In the genomic region with DNA sequence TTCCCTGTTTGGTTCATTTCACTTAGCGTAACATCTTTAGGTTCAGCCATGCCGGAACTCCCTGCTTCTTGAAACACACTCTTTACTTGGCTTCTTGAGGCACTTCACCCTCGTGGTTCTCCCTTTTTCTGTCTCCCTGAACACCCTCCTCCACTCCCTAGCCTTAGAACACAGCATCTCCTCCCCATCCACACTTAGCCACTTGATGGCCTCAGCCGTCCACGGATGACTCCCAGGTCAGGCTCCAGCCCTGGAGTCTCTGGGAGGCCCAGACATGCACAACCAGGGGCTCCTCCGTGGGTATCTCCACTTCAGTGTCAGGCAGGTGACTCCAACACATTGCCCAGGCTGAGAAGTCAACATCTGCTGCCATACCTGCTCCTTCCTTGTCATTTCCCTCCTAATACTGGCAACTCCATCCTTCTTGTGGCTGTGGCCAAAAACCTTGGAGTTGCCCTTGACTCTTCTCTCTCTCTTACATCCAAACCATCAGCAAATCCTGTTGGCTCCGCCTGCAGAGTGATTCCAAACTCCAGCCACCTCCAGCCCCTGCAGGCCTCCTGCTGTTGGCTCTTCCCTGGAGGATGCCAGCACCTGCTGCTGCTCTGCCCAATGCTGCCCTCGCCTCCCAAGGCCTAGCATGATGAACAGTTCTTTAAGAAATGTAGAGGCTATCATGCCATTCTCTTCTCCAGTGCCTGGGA, we compare ENCODE assay signal across 11 cellular contexts. TPM values are rescaled to one million over a fixed set of nuclear protein-coding genes. Genes with fewer than 3 reads are reported as not detected.
DNase-seq lines count a peak whose midpoint lies in the region; TF ChIP-seq lines count a peak whose summit lies in the region.
"Had no signal": no experiment of that assay in that cellular context is flagged by ENCODE, and none has a peak within 500 bp of the region (broad histone marks: within the 10 kb centered on the region; RNA-seq: fewer than 3 reads in every experiment).

No MANE protein-coding gene starts in this region.

- H3K9me2 ChIP-seq in OCI-LY7 (ENCODE audit: insufficient read depth, low read length), result no peaks in the 10 kb centered on the region

- TF ChIP-seq CTCF in osteocyte (IDR thresholded peaks at IDR 0.05) (peak; percentile 40), OCI-LY7 (conservative IDR thresholded peaks at IDR 0.05; ENCODE audit: low read length) (no peak)

- H3K27ac ChIP-seq in OCI-LY7 (ENCODE audit: low read depth, low read length, poor library complexity, severe bottlenecking), result no peak overlapping the region
- H3K27ac ChIP-seq: parathyroid adenoma had no signal

- no peak overlapping the region for H3K27ac Mint-ChIP-seq in osteocyte (ENCODE audit: unreplicated experiment)
- no peak overlapping the region for H3K27ac Mint-ChIP-seq in activated CD4-positive, alpha-beta memory T cell treated with anti-CD3 and anti-CD28 coated beads for 36 hours

- peaks cover 4% of the 10 kb centered on the region for H3K4me1 Mint-ChIP-seq in osteocyte (ENCODE audit: unreplicated experiment)
- H3K4me1 Mint-ChIP-seq in activated CD4-positive, alpha-beta memory T cell treated with anti-CD3 and anti-CD28 coated beads for 36 hours (ENCODE audit: low read depth), result peaks cover 23% of the 10 kb centered on the region

- intact Hi-C loops in activated CD4-positive, alpha-beta memory T cell treated with anti-CD3 and anti-CD28 coated beads for 36 hours (cut with micrococcal nuclease), result loop anchor here (5.0 kb wide), 1 partner anchor 61 kb away; a partner anchor contains a TSS
- intact Hi-C loops in OCI-LY7 (cut with micrococcal nuclease; ENCODE audit: unreplicated experiment), result loop anchor here (5.0 to 10.0 kb wide), 2 partner anchors 109 to 196 kb away; no protein-coding TSS in a partner anchor

- no peaks in the 10 kb centered on the region for H3K9me3 Mint-ChIP-seq in osteocyte (ENCODE audit: unreplicated experiment)
- H3K9me3 Mint-ChIP-seq in activated CD4-positive, alpha-beta memory T cell treated with anti-CD3 and anti-CD28 coated beads for 36 hours, result no peaks in the 10 kb centered on the region
- H3K9me3 Mint-ChIP-seq: activated T-cell treated with anti-CD3 and anti-CD28 coated beads, Interleukin-2, amount 50 U/mL, for 4 hours had no signal

- peaks cover 50% of the 10 kb centered on the region for H3K27me3 Mint-ChIP-seq in osteocyte (ENCODE audit: unreplicated experiment)
- H3K27me3 Mint-ChIP-seq in activated CD4-positive, alpha-beta memory T cell treated with anti-CD3 and anti-CD28 coated beads for 36 hours, result no peaks in the 10 kb centered on the region

- no peak overlapping the region for H3K4me3 ChIP-seq in OCI-LY7 (ENCODE audit: low read depth, low read length, poor library complexity, severe bottlenecking)

- no peak overlapping the region for H3K4me3 Mint-ChIP-seq in osteocyte (ENCODE audit: unreplicated experiment)
- no peak overlapping the region for H3K4me3 Mint-ChIP-seq in activated CD4-positive, alpha-beta memory T cell treated with anti-CD3 and anti-CD28 coated beads for 36 hours

- no peaks in the 10 kb centered on the region for H3K4me1 ChIP-seq in OCI-LY7 (ENCODE audit: insufficient read depth, low read length, poor library complexity, severe bottlenecking)
- H3K4me1 ChIP-seq: parathyroid adenoma had no signal

- H3K4me2 ChIP-seq in OCI-LY7 (ENCODE audit: low read length), result no peak overlapping the region

- CTCF ChIA-PET in activated CD4-positive, alpha-beta memory T cell treated with anti-CD3 and anti-CD28 coated beads for 36 hours (lab: Charles Lee), result no interaction called here
- CTCF ChIA-PET in OCI-LY7 (lab: Charles Lee; ENCODE audit: unreplicated experiment), result no interaction called here

- no peaks in the 10 kb centered on the region for H3K9me3 ChIP-seq in OCI-LY7 (ENCODE audit: low read length)

- H2AFZ ChIP-seq in OCI-LY7 (ENCODE audit: low read length), result no peak overlapping the region
- H2AFZ ChIP-seq: parathyroid adenoma had no signal

- no peaks in the 10 kb centered on the region for H3K36me3 ChIP-seq in OCI-LY7 (ENCODE audit: insufficient read depth, low read length)

- POLR2A ChIA-PET in activated CD4-positive, alpha-beta memory T cell treated with anti-CD3 and anti-CD28 coated beads for 36 hours (lab: Charles Lee), result no interaction called here
- POLR2A ChIA-PET in OCI-LY7 (lab: Charles Lee), result no interaction called here

- H4K20me1 ChIP-seq in OCI-LY7 (ENCODE audit: insufficient read depth, low read length), result no peaks in the 10 kb centered on the region

- H3K36me3 Mint-ChIP-seq in osteocyte (ENCODE audit: unreplicated experiment), result no peaks in the 10 kb centered on the region
- H3K36me3 Mint-ChIP-seq in activated CD4-positive, alpha-beta memory T cell treated with anti-CD3 and anti-CD28 coated beads for 36 hours, result no peaks in the 10 kb centered on the region

- H3K79me2 ChIP-seq in OCI-LY7 (ENCODE audit: insufficient read depth, low read depth, low read length), result no peaks in the 10 kb centered on the region
- H3K79me2 ChIP-seq: parathyroid adenoma had no signal

- no TSS peak for BruUV-seq in OCI-LY7 (replicated peaks; lab: Mats Ljungman, UMichigan)

- DNase-seq in DMS 273 (lab: John Stamatoyannopoulos, UW; ENCODE audit: unreplicated experiment) (peak; percentile 90), DMS 273 treated with DMSO at 0.1 percent for 48 hours (lab: John Stamatoyannopoulos, UW) (no peak), NCI-H1092 (lab: John Stamatoyannopoulos, UW) (peak; percentile 13), erythroblast (lab: John Stamatoyannopoulos, UW) (peak; percentile 36 to 45), osteocyte (ENCODE audit: extremely low spot score, unreplicated experiment) (no peak), NCI-H345 treated with DMSO at 0.1 percent for 48 hours (lab: John Stamatoyannopoulos, UW; ENCODE audit: unreplicated experiment) (no peak), OCI-LY7 (ENCODE audit: low spot score) (no peak)
- no peak for DNase-seq in activated CD4-positive, alpha-beta memory T cell treated with anti-CD3 and anti-CD28 coated beads for 36 hours
- DNase-seq: 8988T; activated T-cell treated with anti-CD3 and anti-CD28 coated beads, Interleukin-2, amount 50 U/mL, for 4 hours had no signal

- TF ChIP-seq POLR2A in erythroblast (IDR thresholded peaks at IDR 0.05; ENCODE audit: low read length), result no peak

RNA-seq across cellular contexts. Expression of a gene that starts 8.4 kb away (rescaled TPM):
- total RNA-seq in osteocyte, result 1.5 and 2.0 TPM in 2 replicates
- total RNA-seq in activated CD4-positive, alpha-beta memory T cell treated with anti-CD3 and anti-CD28 coated beads for 36 hours, result not detected
- total RNA-seq in OCI-LY7 (2014; rRNA removed; shearing (Covaris generic)), result not detected in 2 replicates
- 0.15 and 0.32 TPM in 2 replicates for total RNA-seq in OCI-LY7 (2022)

RNA-seq across cellular contexts. Expression of a gene that starts 27.7 kb away (rescaled TPM):
- total RNA-seq in osteocyte (4.4 and 5.3 TPM in 2 replicates), OCI-LY7 (2022) (0.86 and 1.4 TPM in 2 replicates)
- total RNA-seq in activated CD4-positive, alpha-beta memory T cell treated with anti-CD3 and anti-CD28 coated beads for 36 hours, result 1 to 10 TPM; 1.1 to 1.6 TPM
- total RNA-seq in OCI-LY7 (2014; rRNA removed; shearing (Covaris generic)), result not detected in 2 replicates

Comparison
In these comparisons a context has a peak if more than half of its experiments do, and no peak if none do; other contexts are left out.
1. DNase-seq: peak in DMS 273 (single experiment), NCI-H1092 (single experiment) and erythroblast (2 of 2); none in DMS 273 treated with DMSO at 0.1 percent for 48 hours (single experiment), osteocyte (single experiment), NCI-H345 treated with DMSO at 0.1 percent for 48 hours (single experiment), activated CD4-positive, alpha-beta memory T cell treated with anti-CD3 and anti-CD28 coated beads for 36 hours (single experiment) and OCI-LY7 (single experiment).